In genomic region chr3:98039322-98040024, GRCh38 we compare ENCODE assay signal across 9 cellular contexts. TPM values are rescaled to one million over a fixed set of nuclear protein-coding genes. Genes with fewer than 3 reads are reported as not detected.
DNase-seq lines count a peak whose midpoint lies in the region; ATAC-seq lines count a peak whose summit lies in the region.
"Had no signal": no experiment of that assay in that cellular context is flagged by ENCODE, and none has a peak within 500 bp of the region (broad histone marks: within the 10 kb centered on the region; RNA-seq: fewer than 3 reads in every experiment).

No MANE protein-coding gene starts in this region.

- H3K27ac Mint-ChIP-seq in activated CD4-positive, alpha-beta memory T cell treated with anti-CD3 and anti-CD28 coated beads for 36 hours, result peak overlapping the region; percentile 91
- H3K27ac Mint-ChIP-seq in memory B cell, result peak overlapping the region; percentile 74

- peaks cover 13% of the 10 kb centered on the region for H3K27me3 Mint-ChIP-seq in activated CD4-positive, alpha-beta memory T cell treated with anti-CD3 and anti-CD28 coated beads for 36 hours
- peaks cover 12% of the 10 kb centered on the region for H3K27me3 Mint-ChIP-seq in memory B cell

- H3K4me1 Mint-ChIP-seq in activated CD4-positive, alpha-beta memory T cell treated with anti-CD3 and anti-CD28 coated beads for 36 hours (ENCODE audit: low read depth), result peaks cover 13% of the 10 kb centered on the region
- peaks cover 4% of the 10 kb centered on the region for H3K4me1 Mint-ChIP-seq in memory B cell

- CTCF ChIA-PET in activated CD4-positive, alpha-beta memory T cell treated with anti-CD3 and anti-CD28 coated beads for 36 hours (lab: Charles Lee), result interaction anchor here (0.6 to 5.9 kb wide), 28 partner anchors 9 to 775 kb away, joined by 3 to 98 read pairs (median 4); partner anchors contain the start of gene ARL6

- DNase-seq in CMK (ENCODE audit: low read depth), result peak; percentile 31
- peak; percentile 77 for DNase-seq in NCI-H748 treated with DMSO at 0.1 percent for 48 hours (lab: John Stamatoyannopoulos, UW)
- DNase-seq in activated CD4-positive, alpha-beta memory T cell treated with anti-CD3 and anti-CD28 coated beads for 36 hours, result peak; percentile 81
- peak; percentile 60 for DNase-seq in effector CD4-positive, alpha-beta T cell
- peak; percentile 71 for DNase-seq in memory B cell (ENCODE audit: low spot score in 2 of 2)
- peak; percentile 34 for DNase-seq in stimulated activated CD8-positive, alpha-beta memory T cell treated with anti-CD3 and anti-CD28 coated beads, Interleukin-15, amount 100 ng/mL, for 1 hour (ENCODE audit: low read depth)

- POLR2A ChIA-PET in activated CD4-positive, alpha-beta memory T cell treated with anti-CD3 and anti-CD28 coated beads for 36 hours (lab: Charles Lee), result interaction anchor here (1.1 kb wide), 1 partner anchor 275 kb away, joined by 3 read pairs; the partner anchor contains the start of gene ARL6

- peak; percentile 89 for ATAC-seq in GM19463 (IDR thresholded peaks at IDR 0.05; ENCODE audit: unreplicated experiment)
- ATAC-seq in HG03575 (IDR thresholded peaks at IDR 0.05; ENCODE audit: extremely low read depth, insufficient number of reproducible peaks, low FRiP score, unreplicated experiment), result peak; percentile 88
- peak; percentile 90 for ATAC-seq in memory B cell (ENCODE audit: low read depth)

- peak overlapping the region; percentile 77 for H3K4me3 Mint-ChIP-seq in activated CD4-positive, alpha-beta memory T cell treated with anti-CD3 and anti-CD28 coated beads for 36 hours
- peak overlapping the region; percentile 76 for H3K4me3 Mint-ChIP-seq in memory B cell

- peaks cover 3% of the 10 kb centered on the region for H3K36me3 Mint-ChIP-seq in activated CD4-positive, alpha-beta memory T cell treated with anti-CD3 and anti-CD28 coated beads for 36 hours
- no peaks in the 10 kb centered on the region for H3K36me3 Mint-ChIP-seq in memory B cell

- intact Hi-C loops in activated CD4-positive, alpha-beta memory T cell treated with anti-CD3 and anti-CD28 coated beads for 36 hours (cut with micrococcal nuclease), result loop anchor here (1.0 to 5.0 kb wide), 12 partner anchors 149 to 863 kb away; partner anchors contain the start of genes ARL6, CLDND1, CPOX and DCBLD2

- H3K9me3 Mint-ChIP-seq in activated CD4-positive, alpha-beta memory T cell treated with anti-CD3 and anti-CD28 coated beads for 36 hours, result peaks cover 6% of the 10 kb centered on the region
- peaks cover 6% of the 10 kb centered on the region for H3K9me3 Mint-ChIP-seq in memory B cell

RNA-seq across cellular contexts. Expression of gene GABRR3, which starts 4.4 kb away (rescaled TPM):
- not detected for total RNA-seq in activated CD4-positive, alpha-beta memory T cell treated with anti-CD3 and anti-CD28 coated beads for 36 hours
- total RNA-seq: subcutaneous adipose tissue had no signal

RNA-seq across cellular contexts. Expression of gene OR5AC2, which starts 47.5 kb away (rescaled TPM):
- not detected for total RNA-seq in activated CD4-positive, alpha-beta memory T cell treated with anti-CD3 and anti-CD28 coated beads for 36 hours
- total RNA-seq: subcutaneous adipose tissue had no signal

Comparison
In these comparisons a context has a peak if more than half of its experiments do, and no peak if none do; other contexts are left out.
1. Peak in every context shown above with its lines: DNase-seq and ATAC-seq.
2. DNase-seq: peak in every context shown above with its lines; median percentile 81 in activated CD4-positive, alpha-beta memory T cell treated with anti-CD3 and anti-CD28 coated beads for 36 hours; 77 in NCI-H748 treated with DMSO at 0.1 percent for 48 hours; 71 in memory B cell; 60 in effector CD4-positive, alpha-beta T cell; 34 in stimulated activated CD8-positive, alpha-beta memory T cell treated with anti-CD3 and anti-CD28 coated beads, Interleukin-15, amount 100 ng/mL, for 1 hour; 31 in CMK.